In the genomic region with DNA sequence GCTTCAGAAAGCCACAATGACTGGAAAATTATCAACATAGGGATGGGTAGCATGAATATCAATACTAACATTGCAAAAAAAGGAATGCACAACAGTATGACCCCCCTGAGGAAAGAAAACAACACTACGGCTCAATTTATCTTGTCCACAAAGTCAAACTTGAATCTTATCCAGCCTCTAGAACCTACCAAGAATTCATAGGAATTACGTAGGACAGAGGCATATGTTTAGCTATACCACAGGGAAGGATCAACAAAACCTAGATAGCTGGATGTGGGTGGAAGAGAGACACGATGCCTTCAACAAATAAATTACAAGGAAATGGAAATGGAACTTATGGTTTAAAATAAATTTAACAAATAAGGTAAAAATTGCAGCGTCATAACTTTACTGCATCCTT, we compare ENCODE assay signal across 23 cellular contexts. TPM values are rescaled to one million over a fixed set of nuclear protein-coding genes. Genes with fewer than 3 reads are reported as not detected.
"Had no signal": no experiment of that assay in that cellular context is flagged by ENCODE, and none has a peak within 500 bp of the region (broad histone marks: within the 10 kb centered on the region; RNA-seq: fewer than 3 reads in every experiment).

No MANE protein-coding gene starts in this region.

- DNase-seq: activated CD4-positive, alpha-beta T cell treated with anti-CD3 and anti-CD28 coated beads, Interleukin-2, amount 10 ng/mL, durations not matched to agents 7 days and 5 days; activated CD8-positive, alpha-beta T cell treated with anti-CD3 and anti-CD28 coated beads, Interleukin-2, amount 10 ng/mL, durations not matched to agents 7 days and 5 days; activated naive CD4-positive, alpha-beta T cell treated with anti-CD3 and anti-CD28 coated beads, Interleukin-2, amount 10 ng/mL, durations not matched to agents 7 days and 5 days; activated T-cell treated with anti-CD3 and anti-CD28 coated beads, Interleukin-2, amount 50 U/mL, for 24 hours; aorta; cerebellar nuclear complex; effector memory CD8-positive, alpha-beta T cell; foreskin keratinocyte; left colon; midbrain; stimulated activated CD4-positive, alpha-beta T cell treated with anti-CD3 and anti-CD28 coated beads, Interleukin-2, amount 100 ng/mL, for 24 hours; stimulated activated naive CD4-positive, alpha-beta T cell treated with Interleukin-2 at 50 U/mL for 16 hours; substantia nigra; transverse colon had no signal

- H3K27me3 ChIP-seq: breast epithelium, foreskin keratinocyte, hepatocyte, transverse colon, vagina had no signal

- H3K27me3 Mint-ChIP-seq: activated CD4-positive, alpha-beta T cell treated with anti-CD3 and anti-CD28 coated beads, Interleukin-2, amount 10 ng/mL, durations not matched to agents 7 days and 5 days; activated naive CD4-positive, alpha-beta T cell treated with anti-CD3 and anti-CD28 coated beads, Interleukin-2, amount 10 ng/mL, durations not matched to agents 7 days and 5 days; activated T-cell treated with anti-CD3 and anti-CD28 coated beads, Interleukin-2, amount 50 U/mL, for 24 hours; dendritic cell treated with granulocyte-macrophage colony-stimulating factor and Interleukin-4, amounts not matched to agents 40 ng/mL and 50 ng/mL, for 4 days; effector memory CD8-positive, alpha-beta T cell had no signal

- H3K27ac ChIP-seq: breast epithelium, epithelial cell of prostate, foreskin keratinocyte, hepatocyte, transverse colon, vagina had no signal

- H3K9me3 ChIP-seq: breast epithelium, transverse colon, vagina had no signal

- H3K36me3 Mint-ChIP-seq: activated naive CD4-positive, alpha-beta T cell treated with anti-CD3 and anti-CD28 coated beads, Interleukin-2, amount 10 ng/mL, durations not matched to agents 7 days and 5 days had no signal

- H3K4me1 Mint-ChIP-seq: activated CD4-positive, alpha-beta T cell treated with anti-CD3 and anti-CD28 coated beads, Interleukin-2, amount 10 ng/mL, durations not matched to agents 7 days and 5 days; activated naive CD4-positive, alpha-beta T cell treated with anti-CD3 and anti-CD28 coated beads, Interleukin-2, amount 10 ng/mL, durations not matched to agents 7 days and 5 days had no signal

- H3K4me3 Mint-ChIP-seq: activated CD4-positive, alpha-beta T cell treated with anti-CD3 and anti-CD28 coated beads, Interleukin-2, amount 10 ng/mL, durations not matched to agents 7 days and 5 days; activated CD8-positive, alpha-beta T cell treated with anti-CD3 and anti-CD28 coated beads, Interleukin-2, amount 10 ng/mL, durations not matched to agents 7 days and 5 days; activated naive CD4-positive, alpha-beta T cell treated with anti-CD3 and anti-CD28 coated beads, Interleukin-2, amount 10 ng/mL, durations not matched to agents 7 days and 5 days; activated T-cell treated with anti-CD3 and anti-CD28 coated beads, Interleukin-2, amount 50 U/mL, for 24 hours; dendritic cell treated with granulocyte-macrophage colony-stimulating factor and Interleukin-4, amounts not matched to agents 40 ng/mL and 50 ng/mL, for 4 days; effector memory CD8-positive, alpha-beta T cell; nephron had no signal

- H3K36me3 ChIP-seq: breast epithelium, transverse colon, vagina had no signal

- H2AFZ ChIP-seq: hepatocyte had no signal

- H3K9me3 Mint-ChIP-seq: activated CD4-positive, alpha-beta T cell treated with anti-CD3 and anti-CD28 coated beads, Interleukin-2, amount 10 ng/mL, durations not matched to agents 7 days and 5 days; activated T-cell treated with anti-CD3 and anti-CD28 coated beads, Interleukin-2, amount 50 U/mL, for 24 hours; nephron had no signal

- H3K4me3 ChIP-seq: breast epithelium, hepatocyte, transverse colon, vagina had no signal

- H3K4me1 ChIP-seq: breast epithelium, foreskin keratinocyte, vagina had no signal

- H3K27ac Mint-ChIP-seq: activated CD4-positive, alpha-beta T cell treated with anti-CD3 and anti-CD28 coated beads, Interleukin-2, amount 10 ng/mL, durations not matched to agents 7 days and 5 days; activated CD8-positive, alpha-beta T cell treated with anti-CD3 and anti-CD28 coated beads, Interleukin-2, amount 10 ng/mL, durations not matched to agents 7 days and 5 days; activated naive CD4-positive, alpha-beta T cell treated with anti-CD3 and anti-CD28 coated beads, Interleukin-2, amount 10 ng/mL, durations not matched to agents 7 days and 5 days; activated T-cell treated with anti-CD3 and anti-CD28 coated beads, Interleukin-2, amount 50 U/mL, for 24 hours; activated T-helper 2 cell treated with anti-CD3 and anti-CD28 coated beads, Interferon-gamma antibody, Interleukin-2, Interleukin-4, amounts not matched to agents 10 μg/mL and 5 μg/mL and 100 μg/mL, durations not matched to agents 14 hours and 24 hours and 36 hours; dendritic cell treated with granulocyte-macrophage colony-stimulating factor and Interleukin-4, amounts not matched to agents 40 ng/mL and 50 ng/mL, for 4 days; effector memory CD8-positive, alpha-beta T cell had no signal

- H3K79me2 ChIP-seq: hepatocyte had no signal

RNA-seq across cellular contexts. Expression of gene AGMO, which starts 54.6 kb away (rescaled TPM):
- total RNA-seq: activated CD4-positive, alpha-beta T cell treated with anti-CD3 and anti-CD28 coated beads, Interleukin-2, amount 10 ng/mL, durations not matched to agents 7 days and 5 days; activated CD8-positive, alpha-beta T cell treated with anti-CD3 and anti-CD28 coated beads, Interleukin-2, amount 10 ng/mL, durations not matched to agents 7 days and 5 days; activated T-helper 2 cell treated with anti-CD3 and anti-CD28 coated beads, Interferon-gamma antibody, Interleukin-2, Interleukin-4, amounts not matched to agents 10 μg/mL and 5 μg/mL and 100 μg/mL, durations not matched to agents 14 hours and 24 hours and 36 hours; fibroblast of lung; foreskin keratinocyte; T-helper 1 cell treated with Interleukin-12 subunit alpha and Interleukin-12 subunit beta and Interleukin-4 antibody, amounts not matched to agents 30 ng/mL and 1 ng/mL, for 36 hours had no signal
